In the genomic region with DNA sequence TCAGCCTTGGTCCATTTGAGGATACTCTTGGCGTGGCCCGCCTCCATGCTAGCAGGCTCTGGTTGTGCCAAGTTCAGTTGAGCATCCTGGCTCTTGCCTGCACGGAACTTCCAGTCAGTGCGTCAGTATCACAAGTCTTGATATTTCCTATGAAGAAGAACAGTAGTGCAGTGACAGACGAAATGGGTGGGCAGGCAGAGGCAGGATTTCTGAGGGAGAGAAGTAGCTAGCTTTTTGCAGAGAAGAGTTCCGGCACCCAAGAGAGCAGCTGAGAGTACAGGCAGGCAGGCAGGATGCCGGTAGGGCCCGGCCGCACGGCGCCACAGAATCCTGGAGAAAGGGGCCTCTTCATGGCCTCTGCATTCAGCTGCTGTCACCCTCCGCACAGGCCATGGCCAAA, we compare ENCODE assay signal across 17 cellular contexts.
"Had no signal": no experiment of that assay in that cellular context is flagged by ENCODE, and none has a peak within 500 bp of the region (broad histone marks: within the 10 kb centered on the region; RNA-seq: fewer than 3 reads in every experiment).

No MANE protein-coding gene starts in this region.

- H3K4me3 Mint-ChIP-seq: activated CD4-positive, alpha-beta T cell treated with anti-CD3 and anti-CD28 coated beads, Interleukin-2, amount 10 ng/mL, durations not matched to agents 24 days and 14 days; activated naive CD4-positive, alpha-beta T cell treated with anti-CD3 and anti-CD28 coated beads for 36 hours; activated naive CD8-positive, alpha-beta T cell treated with anti-CD3 and anti-CD28 coated beads, Interleukin-2, amount 50 U/mL, for 24 hours; stimulated activated naive B cell treated with anti-CD40 and anti-IgM and Interleukin-4, amounts not matched to agents 10 μg/mL and 1 μg/mL and 100 μg/mL, for 72 hours had no signal

- H3K9me3 ChIP-seq: sigmoid colon, thoracic aorta, upper lobe of left lung had no signal

- H3K9me3 Mint-ChIP-seq: activated CD4-positive, alpha-beta T cell treated with anti-CD3 and anti-CD28 coated beads, Interleukin-2, amount 10 ng/mL, durations not matched to agents 24 days and 14 days; activated naive CD4-positive, alpha-beta T cell treated with anti-CD3 and anti-CD28 coated beads for 36 hours; activated naive CD8-positive, alpha-beta T cell treated with anti-CD3 and anti-CD28 coated beads, Interleukin-2, amount 50 U/mL, for 24 hours; naive thymus-derived CD8-positive, alpha-beta T cell; stimulated activated naive B cell treated with anti-CD40 and anti-IgM and Interleukin-4, amounts not matched to agents 10 μg/mL and 1 μg/mL and 100 μg/mL, for 72 hours had no signal

- DNase-seq: activated CD4-positive, alpha-beta T cell treated with anti-CD3 and anti-CD28 coated beads, Interleukin-2, amount 10 ng/mL, durations not matched to agents 24 days and 14 days; activated CD4-positive, CD25-positive, alpha-beta regulatory T cell; activated naive CD4-positive, alpha-beta T cell treated with anti-CD3 and anti-CD28 coated beads for 36 hours; activated naive CD8-positive, alpha-beta T cell treated with anti-CD3 and anti-CD28 coated beads, Interleukin-2, amount 50 U/mL, for 24 hours; brain microvascular endothelial cell; cerebellar nuclear complex; dermis blood vessel endothelial cell; effector memory CD4-positive, alpha-beta T cell; left cardiac atrium; sigmoid colon; stimulated activated CD4-positive, alpha-beta T cell treated with anti-CD3 and anti-CD28 coated beads, Interleukin-4, amount 100 ng/mL, for 4 hours; stimulated activated naive B cell treated with anti-CD40 and anti-IgM and Interleukin-4, amounts not matched to agents 10 μg/mL and 1 μg/mL and 100 μg/mL, for 72 hours; T1000 had no signal

- H3K4me3 ChIP-seq: sigmoid colon, thoracic aorta, upper lobe of left lung had no signal

- H3K79me2 ChIP-seq: parathyroid adenoma had no signal

- H3K27me3 ChIP-seq: brain microvascular endothelial cell, sigmoid colon, upper lobe of left lung had no signal

- H3K27ac ChIP-seq: brain microvascular endothelial cell, parathyroid adenoma, sigmoid colon, thoracic aorta, upper lobe of left lung had no signal

- H3K4me1 ChIP-seq: parathyroid adenoma, sigmoid colon had no signal

- H3K27ac Mint-ChIP-seq: activated CD4-positive, alpha-beta T cell treated with anti-CD3 and anti-CD28 coated beads, Interleukin-2, amount 10 ng/mL, durations not matched to agents 24 days and 14 days; activated naive CD4-positive, alpha-beta T cell treated with anti-CD3 and anti-CD28 coated beads for 36 hours; activated naive CD8-positive, alpha-beta T cell treated with anti-CD3 and anti-CD28 coated beads, Interleukin-2, amount 50 U/mL, for 24 hours; stimulated activated naive B cell treated with anti-CD40 and anti-IgM and Interleukin-4, amounts not matched to agents 10 μg/mL and 1 μg/mL and 100 μg/mL, for 72 hours had no signal

- H3K27me3 Mint-ChIP-seq: activated CD4-positive, alpha-beta T cell treated with anti-CD3 and anti-CD28 coated beads, Interleukin-2, amount 10 ng/mL, durations not matched to agents 24 days and 14 days; activated naive CD8-positive, alpha-beta T cell treated with anti-CD3 and anti-CD28 coated beads, Interleukin-2, amount 50 U/mL, for 24 hours; naive thymus-derived CD8-positive, alpha-beta T cell; stimulated activated naive B cell treated with anti-CD40 and anti-IgM and Interleukin-4, amounts not matched to agents 10 μg/mL and 1 μg/mL and 100 μg/mL, for 72 hours had no signal

- H2AFZ ChIP-seq: parathyroid adenoma had no signal

- H3K9ac ChIP-seq: parathyroid adenoma had no signal

- H3K4me1 Mint-ChIP-seq: stimulated activated naive B cell treated with anti-CD40 and anti-IgM and Interleukin-4, amounts not matched to agents 10 μg/mL and 1 μg/mL and 100 μg/mL, for 72 hours had no signal

- ATAC-seq: activated naive CD8-positive, alpha-beta T cell treated with anti-CD3 and anti-CD28 coated beads, Interleukin-2, amount 50 U/mL, for 24 hours; left cardiac atrium; naive thymus-derived CD8-positive, alpha-beta T cell; stimulated activated naive B cell treated with anti-CD40 and anti-IgM and Interleukin-4, amounts not matched to agents 10 μg/mL and 1 μg/mL and 100 μg/mL, for 72 hours had no signal
